11 cellular contexts compared by ENCODE assay signal in the genomic region with DNA sequence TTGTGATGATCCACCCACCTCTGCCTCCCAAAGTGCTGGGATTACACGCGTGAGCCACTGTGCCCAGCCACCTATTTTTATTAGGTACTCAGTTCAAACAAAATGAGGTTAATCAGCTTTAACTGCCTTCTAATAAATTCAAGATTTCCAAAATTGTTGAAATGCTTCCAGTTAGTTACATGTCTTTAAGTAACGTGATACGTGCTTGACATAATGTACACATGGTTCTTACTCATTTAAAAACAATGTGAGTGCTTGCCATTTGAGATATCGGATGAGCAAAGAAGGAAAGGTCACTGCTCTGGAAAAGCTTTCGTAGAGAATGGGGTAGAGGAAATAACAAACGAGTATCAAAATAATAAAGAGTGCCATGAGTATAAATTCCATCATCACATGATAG.
DNase-seq lines count a peak whose midpoint lies in the region; ATAC-seq and TF ChIP-seq lines count a peak whose summit lies in the region.
"Had no signal": no experiment of that assay in that cellular context is flagged by ENCODE, and none has a peak within 500 bp of the region (broad histone marks: within the 10 kb centered on the region; RNA-seq: fewer than 3 reads in every experiment).

No MANE protein-coding gene starts in this region.

- TF ChIP-seq CTCF in SK-N-SH (IDR thresholded peaks at IDR 0.05): no peak

- no peak for TF ChIP-seq RAD21 in SK-N-SH (IDR thresholded peaks at IDR 0.05; ENCODE audit: low read length)

- peak overlapping the region in 1 of 2 experiments; percentile 77; a peak in 3 of 4 replicates for H3K27ac ChIP-seq in SK-N-SH (ENCODE audit: low read depth in 2 of 2, low read length in 1 of 2)
- no peak overlapping the region for H3K27ac ChIP-seq in substantia nigra (ENCODE audit: low read depth, low read length, poor library complexity, severe bottlenecking)
- H3K27ac ChIP-seq: BLaER1 treated with 17β-estradiol and CSF1 and Interleukin-3, amounts not matched to agents 10 nM and 100 nM had no signal

- CTCF ChIA-PET in SK-N-SH (lab: Yijun Ruan, JAX): interaction anchor here (1.0 to 2.3 kb wide), 3 partner anchors 12 to 21 kb away, joined by 3 to 8 read pairs (median 4); no protein-coding TSS in a partner anchor

- peak overlapping the region; percentile 25 for H3K4me3 Mint-ChIP-seq in activated naive CD8-positive, alpha-beta T cell
- H3K4me3 Mint-ChIP-seq in activated naive CD8-positive, alpha-beta T cell treated with anti-CD3 and anti-CD28 coated beads for 36 hours: no peak overlapping the region

- H3F3A ChIP-seq in SK-N-SH (replicated peaks; ENCODE audit: insufficient read depth): peaks cover 72% of the 10 kb centered on the region

- no peaks in the 10 kb centered on the region for H3K9me3 ChIP-seq in SK-N-SH
- H3K9me3 ChIP-seq: BLaER1 treated with 17β-estradiol and CSF1 and Interleukin-3, amounts not matched to agents 10 nM and 100 nM had no signal

- peaks cover 18 to 30% of the 10 kb centered on the region in 2 experiments for H3K4me1 ChIP-seq in SK-N-SH (ENCODE audit: control insufficient read depth in 1 of 2, insufficient read depth in 2 of 2, low read depth in 1 of 2, low read length in 1 of 2)
- H3K4me1 ChIP-seq: BLaER1 treated with 17β-estradiol and CSF1 and Interleukin-3, amounts not matched to agents 10 nM and 100 nM had no signal

- no peak overlapping the region for H3K9ac ChIP-seq in SK-N-SH
- H3K9ac ChIP-seq: BLaER1 treated with 17β-estradiol and CSF1 and Interleukin-3, amounts not matched to agents 10 nM and 100 nM had no signal

- H3K4me1 Mint-ChIP-seq in activated naive CD8-positive, alpha-beta T cell (ENCODE audit: low read depth): peaks cover 41% of the 10 kb centered on the region
- H3K4me1 Mint-ChIP-seq in activated naive CD8-positive, alpha-beta T cell treated with anti-CD3 and anti-CD28 coated beads for 36 hours: peaks cover 59% of the 10 kb centered on the region

- H3K36me3 ChIP-seq in SK-N-SH (replicated peaks in 1 of 2; ENCODE audit: control insufficient read depth in 1 of 2, insufficient read depth in 2 of 2, low read length in 1 of 2): peaks cover 61 to 66% of the 10 kb centered on the region in 2 experiments

- H3K4me2 ChIP-seq in SK-N-SH: peak overlapping the region; percentile 35; the same call in 1 of the 2 replicates
- H3K4me2 ChIP-seq: BLaER1 treated with 17β-estradiol and CSF1 and Interleukin-3, amounts not matched to agents 10 nM and 100 nM had no signal

- H2AFZ ChIP-seq in SK-N-SH (ENCODE audit: low read depth): no peak overlapping the region

- H3K9me3 Mint-ChIP-seq in activated naive CD8-positive, alpha-beta T cell (ENCODE audit: low read depth): no peaks in the 10 kb centered on the region
- H3K9me3 Mint-ChIP-seq in activated naive CD8-positive, alpha-beta T cell treated with anti-CD3 and anti-CD28 coated beads for 36 hours: no peaks in the 10 kb centered on the region

- no peak overlapping the region for H3K4me3 ChIP-seq in SK-N-SH (ENCODE audit: low read depth in 2 of 2, low read length in 1 of 2)
- H3K4me3 ChIP-seq: BLaER1 treated with 17β-estradiol and CSF1 and Interleukin-3, amounts not matched to agents 10 nM and 100 nM had no signal

- no peak for DNase-seq in activated naive CD8-positive, alpha-beta T cell treated with anti-CD3 and anti-CD28 coated beads for 36 hours
- no peak for DNase-seq in SK-N-SH
- DNase-seq in fibroblast of the conjunctiva (ENCODE audit: low read depth): peak; percentile 79
- peak; percentile 37 for DNase-seq in smooth muscle cell of the brain vasculature (ENCODE audit: low read depth, low spot score)
- DNase-seq in stimulated activated CD4-positive, alpha-beta T cell treated with anti-CD3 and anti-CD28 coated beads, Interleukin-15, amount 100 ng/mL, for 24 hours: no peak
- DNase-seq in substantia nigra (lab: John Stamatoyannopoulos, UW): no peak
- DNase-seq: MV-4-11 had no signal

- H4K20me1 ChIP-seq in SK-N-SH (ENCODE audit: insufficient read depth): peaks cover 27% of the 10 kb centered on the region

- POLR2A ChIA-PET in SK-N-SH (lab: Yijun Ruan, JAX): no interaction called here

- H3K36me3 Mint-ChIP-seq in activated naive CD8-positive, alpha-beta T cell: peaks cover 9% of the 10 kb centered on the region
- H3K36me3 Mint-ChIP-seq in activated naive CD8-positive, alpha-beta T cell treated with anti-CD3 and anti-CD28 coated beads for 36 hours: peaks cover 44% of the 10 kb centered on the region

- H3K27me3 ChIP-seq in SK-N-SH (ENCODE audit: insufficient read depth): no peaks in the 10 kb centered on the region
- H3K27me3 ChIP-seq: BLaER1 treated with 17β-estradiol and CSF1 and Interleukin-3, amounts not matched to agents 10 nM and 100 nM had no signal

- 28% methylated on average over 7 of the region's 7 CpGs for WGBS in SK-N-SH (ENCODE audit: low lambda C conversion rate)

- no peak for ATAC-seq in HG02610 (IDR thresholded peaks at IDR 0.05; ENCODE audit: unreplicated experiment)
- ATAC-seq: sciatic nerve had no signal

- peak overlapping the region; percentile 72 for H3K27ac Mint-ChIP-seq in activated naive CD8-positive, alpha-beta T cell
- no peak overlapping the region for H3K27ac Mint-ChIP-seq in activated naive CD8-positive, alpha-beta T cell treated with anti-CD3 and anti-CD28 coated beads for 36 hours

- TF ChIP-seq EP300 in SK-N-SH (IDR thresholded peaks at IDR 0.05; ENCODE audit: borderline replicate concordance in 1 of 2, low read depth in 1 of 2, low read length in 1 of 2): peak; percentile 37 to 73; a peak in 2 of 4 replicates

- H3K9me2 ChIP-seq in SK-N-SH: no peaks in the 10 kb centered on the region

- H3K27me3 Mint-ChIP-seq in activated naive CD8-positive, alpha-beta T cell: no peaks in the 10 kb centered on the region
- no peaks in the 10 kb centered on the region for H3K27me3 Mint-ChIP-seq in activated naive CD8-positive, alpha-beta T cell treated with anti-CD3 and anti-CD28 coated beads for 36 hours

- peaks cover 50% of the 10 kb centered on the region; the same call in 1 of the 2 replicates for H3K79me2 ChIP-seq in SK-N-SH (ENCODE audit: insufficient read depth)

TF ChIP-seq in SK-N-SH, 30 proteins besides CTCF, POLR2A, EP300 and RAD21 (continues in another document):
- TF ChIP-seq TCF12 (IDR thresholded peaks at IDR 0.05) (peak; percentile 95), TAF1 (IDR thresholded peaks at IDR 0.05; ENCODE audit: borderline replicate concordance, low read depth, low read length) (no peak), ELF1 (IDR thresholded peaks at IDR 0.05) (0 out of 2 replicates have a peak, but pooled peaks have one; percentile 8), JUND (IDR thresholded peaks at IDR 0.05) (peak; percentile 98), TEAD4 (IDR thresholded peaks at IDR 0.05; ENCODE audit: borderline replicate concordance, insufficient read depth) (peak; percentile 93), CHD2 (IDR thresholded peaks at IDR 0.05; ENCODE audit: low read length, partially characterized antibody) (no peak), MEF2A (IDR thresholded peaks at IDR 0.05; ENCODE audit: borderline replicate concordance, low read depth) (peak; percentile 28; the same call in 1 of the 2 replicates), MXI1 (IDR thresholded peaks at IDR 0.05; ENCODE audit: low read depth, low read length) (0 out of 2 replicates have a peak, but pooled peaks have one; percentile 27), GABPA (IDR thresholded peaks at IDR 0.05; ENCODE audit: low read depth) (no peak), POLR2AphosphoS5 (IDR thresholded peaks at IDR 0.05; ENCODE audit: low read depth, low read length) (peak; percentile 65), RXRA (IDR thresholded peaks at IDR 0.05; ENCODE audit: borderline replicate concordance, low read depth) (peak; percentile 94), SIN3A (IDR thresholded peaks at IDR 0.05; ENCODE audit: borderline replicate concordance, low read depth, low read length) (peak; percentile 83; the same call in 1 of the 2 replicates)
- TF ChIP-seq, protein P1, sequence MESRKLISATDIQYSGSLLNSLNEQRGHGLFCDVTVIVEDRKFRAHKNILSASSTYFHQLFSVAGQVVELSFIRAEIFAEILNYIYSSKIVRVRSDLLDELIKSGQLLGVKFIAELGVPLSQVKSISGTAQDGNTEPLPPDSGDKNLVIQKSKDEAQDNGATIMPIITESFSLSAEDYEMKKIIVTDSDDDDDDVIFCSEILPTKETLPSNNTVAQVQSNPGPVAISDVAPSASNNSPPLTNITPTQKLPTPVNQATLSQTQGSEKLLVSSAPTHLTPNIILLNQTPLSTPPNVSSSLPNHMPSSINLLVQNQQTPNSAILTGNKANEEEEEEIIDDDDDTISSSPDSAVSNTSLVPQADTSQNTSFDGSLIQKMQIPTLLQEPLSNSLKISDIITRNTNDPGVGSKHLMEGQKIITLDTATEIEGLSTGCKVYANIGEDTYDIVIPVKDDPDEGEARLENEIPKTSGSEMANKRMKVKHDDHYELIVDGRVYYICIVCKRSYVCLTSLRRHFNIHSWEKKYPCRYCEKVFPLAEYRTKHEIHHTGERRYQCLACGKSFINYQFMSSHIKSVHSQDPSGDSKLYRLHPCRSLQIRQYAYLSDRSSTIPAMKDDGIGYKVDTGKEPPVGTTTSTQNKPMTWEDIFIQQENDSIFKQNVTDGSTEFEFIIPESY (IDR thresholded peaks at IDR 0.05; ENCODE audit: borderline replicate concordance, low read depth): peak; percentile 68; the same call in 1 of the 2 replicates
- TF ChIP-seq, protein P2, sequence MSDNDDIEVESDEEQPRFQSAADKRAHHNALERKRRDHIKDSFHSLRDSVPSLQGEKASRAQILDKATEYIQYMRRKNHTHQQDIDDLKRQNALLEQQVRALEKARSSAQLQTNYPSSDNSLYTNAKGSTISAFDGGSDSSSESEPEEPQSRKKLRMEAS (IDR thresholded peaks at IDR 0.05; ENCODE audit: low read depth): peak; percentile 95
- TF ChIP-seq, protein P3, sequence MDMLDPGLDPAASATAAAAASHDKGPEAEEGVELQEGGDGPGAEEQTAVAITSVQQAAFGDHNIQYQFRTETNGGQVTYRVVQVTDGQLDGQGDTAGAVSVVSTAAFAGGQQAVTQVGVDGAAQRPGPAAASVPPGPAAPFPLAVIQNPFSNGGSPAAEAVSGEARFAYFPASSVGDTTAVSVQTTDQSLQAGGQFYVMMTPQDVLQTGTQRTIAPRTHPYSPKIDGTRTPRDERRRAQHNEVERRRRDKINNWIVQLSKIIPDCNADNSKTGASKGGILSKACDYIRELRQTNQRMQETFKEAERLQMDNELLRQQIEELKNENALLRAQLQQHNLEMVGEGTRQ (IDR thresholded peaks at IDR 0.05; ENCODE audit: borderline replicate concordance, low read depth, low read length): no peak
- TF ChIP-seq, protein P4, sequence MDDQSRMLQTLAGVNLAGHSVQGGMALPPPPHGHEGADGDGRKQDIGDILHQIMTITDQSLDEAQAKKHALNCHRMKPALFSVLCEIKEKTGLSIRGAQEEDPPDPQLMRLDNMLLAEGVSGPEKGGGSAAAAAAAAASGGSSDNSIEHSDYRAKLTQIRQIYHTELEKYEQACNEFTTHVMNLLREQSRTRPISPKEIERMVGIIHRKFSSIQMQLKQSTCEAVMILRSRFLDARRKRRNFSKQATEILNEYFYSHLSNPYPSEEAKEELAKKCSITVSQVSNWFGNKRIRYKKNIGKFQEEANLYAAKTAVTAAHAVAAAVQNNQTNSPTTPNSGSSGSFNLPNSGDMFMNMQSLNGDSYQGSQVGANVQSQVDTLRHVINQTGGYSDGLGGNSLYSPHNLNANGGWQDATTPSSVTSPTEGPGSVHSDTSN (IDR thresholded peaks at IDR 0.05): peak; percentile 81

Comparison
In these comparisons a context has a peak if more than half of its experiments do, and no peak if none do; other contexts are left out.
1. DNase-seq: peak in fibroblast of the conjunctiva (single experiment) and smooth muscle cell of the brain vasculature (single experiment); none in activated naive CD8-positive, alpha-beta T cell treated with anti-CD3 and anti-CD28 coated beads for 36 hours (single experiment), SK-N-SH (single experiment), stimulated activated CD4-positive, alpha-beta T cell treated with anti-CD3 and anti-CD28 coated beads, Interleukin-15, amount 100 ng/mL, for 24 hours (single experiment) and substantia nigra (0 of 49).